In genomic region chr3:79976466-79976865, GRCh38 we compare ENCODE assay signal across 22 cellular contexts.
DNase-seq lines count a peak whose midpoint lies in the region; ATAC-seq, FAIRE-seq and TF ChIP-seq lines count a peak whose summit lies in the region.
"Had no signal": no experiment of that assay in that cellular context is flagged by ENCODE, and none has a peak within 500 bp of the region (broad histone marks: within the 10 kb centered on the region; RNA-seq: fewer than 3 reads in every experiment).

No MANE protein-coding gene starts in this region.

- H3K27me3 ChIP-seq in GM23338 (ENCODE audit: insufficient read depth) (no peaks in the 10 kb centered on the region), bronchial epithelial cell (ENCODE audit: control insufficient read depth, insufficient read depth, low read length) (no peaks in the 10 kb centered on the region), neural cell (ENCODE audit: insufficient read depth, low read depth, low read length) (no peaks in the 10 kb centered on the region), right cardiac atrium (ENCODE audit: control insufficient read depth, insufficient read depth) (no peaks in the 10 kb centered on the region)
- H3K27me3 ChIP-seq: Peyer's patch had no signal

- no peak overlapping the region for H3K4me2 ChIP-seq in GM23338
- no peak overlapping the region for H3K4me2 ChIP-seq in neural cell (ENCODE audit: low read length)

- no peak overlapping the region for H3K9ac ChIP-seq in neural cell (ENCODE audit: low read length)

- H3K36me3 Mint-ChIP-seq in GM23338 (ENCODE audit: low read depth) = no peaks in the 10 kb centered on the region
- H3K36me3 Mint-ChIP-seq in activated CD8-positive, alpha-beta memory T cell treated with anti-CD3 and anti-CD28 coated beads, Interleukin-2, amount 10 ng/mL, durations not matched to agents 7 days and 5 days = no peaks in the 10 kb centered on the region
- H3K36me3 Mint-ChIP-seq: CD4-positive, CD25-positive, alpha-beta regulatory T cell had no signal

- no peak overlapping the region for H3K4me3 Mint-ChIP-seq in GM23338
- no peak overlapping the region for H3K4me3 Mint-ChIP-seq in activated CD8-positive, alpha-beta memory T cell treated with anti-CD3 and anti-CD28 coated beads, Interleukin-2, amount 10 ng/mL, durations not matched to agents 7 days and 5 days
- H3K4me3 Mint-ChIP-seq: CD4-positive, CD25-positive, alpha-beta regulatory T cell had no signal

- H3K4me3 ChIP-seq in GM23338 (no peak overlapping the region), bronchial epithelial cell (ENCODE audit: low read depth, low read length) (no peak overlapping the region), neural cell (ENCODE audit: low read length) (no peak overlapping the region), right cardiac atrium (ENCODE audit: low read length) (no peak overlapping the region)
- H3K4me3 ChIP-seq: Peyer's patch, SK-N-MC had no signal

- no peaks in the 10 kb centered on the region for H3K9me3 Mint-ChIP-seq in GM23338
- peaks cover 19% of the 10 kb centered on the region for H3K9me3 Mint-ChIP-seq in activated CD8-positive, alpha-beta memory T cell treated with anti-CD3 and anti-CD28 coated beads, Interleukin-2, amount 10 ng/mL, durations not matched to agents 7 days and 5 days (ENCODE audit: low read depth)

- no peak overlapping the region for H3K27ac Mint-ChIP-seq in GM23338
- H3K27ac Mint-ChIP-seq in activated CD8-positive, alpha-beta memory T cell treated with anti-CD3 and anti-CD28 coated beads, Interleukin-2, amount 10 ng/mL, durations not matched to agents 7 days and 5 days = no peak overlapping the region
- H3K27ac Mint-ChIP-seq: CD4-positive, CD25-positive, alpha-beta regulatory T cell had no signal

- no peaks in the 10 kb centered on the region for H3K4me1 ChIP-seq in GM23338 (ENCODE audit: insufficient read depth)
- H3K4me1 ChIP-seq in right cardiac atrium (ENCODE audit: control insufficient read depth, insufficient read depth, low read length) = no peaks in the 10 kb centered on the region
- H3K4me1 ChIP-seq: Caco-2, Peyer's patch had no signal

- intact Hi-C loops in right cardiac atrium (cut with DNase I) = no loop called here

- H3K79me2 ChIP-seq in GM23338 (replicated peaks; ENCODE audit: insufficient read depth) = no peaks in the 10 kb centered on the region
- no peaks in the 10 kb centered on the region for H3K79me2 ChIP-seq in neural cell (replicated peaks; ENCODE audit: insufficient read depth, low read length)

- no peaks in the 10 kb centered on the region for H3K4me1 Mint-ChIP-seq in GM23338
- no peaks in the 10 kb centered on the region for H3K4me1 Mint-ChIP-seq in activated CD8-positive, alpha-beta memory T cell treated with anti-CD3 and anti-CD28 coated beads, Interleukin-2, amount 10 ng/mL, durations not matched to agents 7 days and 5 days
- H3K4me1 Mint-ChIP-seq: CD4-positive, CD25-positive, alpha-beta regulatory T cell had no signal

- H4K20me1 ChIP-seq in GM23338 (replicated peaks; ENCODE audit: insufficient read depth) (no peaks in the 10 kb centered on the region), neural cell (ENCODE audit: insufficient read depth) (no peaks in the 10 kb centered on the region)

- WGBS in right cardiac atrium = 85% methylated on average over 1 of the region's 1 CpG

- no peak for FAIRE-seq in bronchial epithelial cell (lab: Jason Lieb, UNC)
- FAIRE-seq: HepG2 had no signal

- H3F3A ChIP-seq in GM23338 (replicated peaks; ENCODE audit: low read depth) = no peaks in the 10 kb centered on the region
- H3F3A ChIP-seq in neural cell (ENCODE audit: insufficient read depth, low read length, poor library complexity, severe bottlenecking) = no peaks in the 10 kb centered on the region

- ATAC-seq in GM23338 (no peak), right cardiac atrium (no peak)
- ATAC-seq in activated CD8-positive, alpha-beta memory T cell treated with anti-CD3 and anti-CD28 coated beads, Interleukin-2, amount 10 ng/mL, durations not matched to agents 7 days and 5 days = no peak
- ATAC-seq: HepG2 had no signal

- no peak overlapping the region for H3K27ac ChIP-seq in GM23338 (ENCODE audit: low read depth)
- no peak overlapping the region for H3K27ac ChIP-seq in neural cell (ENCODE audit: low read length)
- no peak overlapping the region for H3K27ac ChIP-seq in right cardiac atrium (ENCODE audit: low read length)
- H3K27ac ChIP-seq: Peyer's patch, SK-N-MC had no signal

- TF ChIP-seq CTCF in GM23338 (conservative IDR thresholded peaks at IDR 0.05; ENCODE audit: low read depth in 2 of 2) = no peak
- no peak for TF ChIP-seq CTCF in bronchial epithelial cell (IDR thresholded peaks at IDR 0.05; ENCODE audit: insufficient read depth, low read length, severe bottlenecking)
- TF ChIP-seq CTCF in neural cell (IDR thresholded peaks at IDR 0.05; ENCODE audit: poor library complexity, severe bottlenecking) = no peak

- no peak for TF ChIP-seq RAD21 in neural cell (conservative IDR thresholded peaks at IDR 0.05)

- peaks cover 13% of the 10 kb centered on the region; the same call in 1 of the 2 replicates for H3K9me2 ChIP-seq in GM23338 (ENCODE audit: insufficient read depth)
- H3K9me2 ChIP-seq in neural cell (ENCODE audit: insufficient read depth, low read length) = no peaks in the 10 kb centered on the region

- H3K9me3 ChIP-seq in neural cell (ENCODE audit: low read length) = no peaks in the 10 kb centered on the region
- H3K9me3 ChIP-seq in right cardiac atrium (ENCODE audit: control insufficient read depth, low read length) = no peaks in the 10 kb centered on the region
- H3K9me3 ChIP-seq: Caco-2, Peyer's patch had no signal

- CTCF ChIA-PET in activated CD8-positive, alpha-beta memory T cell treated with anti-CD3 and anti-CD28 coated beads, Interleukin-2, amount 10 ng/mL, durations not matched to agents 7 days and 5 days (lab: Charles Lee) = no interaction called here

- peak; percentile 23 for TF ChIP-seq EP300 in neural cell (conservative IDR thresholded peaks at IDR 0.05; ENCODE audit: poor library complexity, severe bottlenecking)

- H2AFZ ChIP-seq in GM23338 = 0 out of 2 replicates have a peak overlapping the region, but pooled peaks have one; percentile 66
- no peak overlapping the region for H2AFZ ChIP-seq in neural cell (ENCODE audit: low read depth, low read length)

- H3K36me3 ChIP-seq in GM23338 (ENCODE audit: insufficient read depth) (no peaks in the 10 kb centered on the region), bronchial epithelial cell (ENCODE audit: control insufficient read depth, insufficient read depth, low read length) (no peaks in the 10 kb centered on the region), neural cell (ENCODE audit: insufficient read depth, low read length) (no peaks in the 10 kb centered on the region)
- H3K36me3 ChIP-seq: Peyer's patch had no signal

- no peaks in the 10 kb centered on the region for H3K27me3 Mint-ChIP-seq in GM23338 (ENCODE audit: insufficient read depth, low read depth, poor library complexity)
- no peaks in the 10 kb centered on the region for H3K27me3 Mint-ChIP-seq in activated CD8-positive, alpha-beta memory T cell treated with anti-CD3 and anti-CD28 coated beads, Interleukin-2, amount 10 ng/mL, durations not matched to agents 7 days and 5 days
- H3K27me3 Mint-ChIP-seq: CD4-positive, CD25-positive, alpha-beta regulatory T cell had no signal

- DNase-seq in GM23338 (ENCODE audit: low spot score) (no peak), OCI-M1 (lab: John Stamatoyannopoulos, UW) (peak; percentile 25), bronchial epithelial cell (ENCODE audit: low read depth) (peak; percentile 38), right cardiac atrium (no peak), NCI-H69 (lab: John Stamatoyannopoulos, UW) (no peak), NCI-H1105 treated with DMSO at 0.1 percent for 48 hours (lab: John Stamatoyannopoulos, UW) (no peak)
- DNase-seq in activated CD8-positive, alpha-beta memory T cell treated with anti-CD3 and anti-CD28 coated beads, Interleukin-2, amount 10 ng/mL, durations not matched to agents 7 days and 5 days = no peak
- DNase-seq: ACHN; AML-193; Caco-2; CD4-positive, CD25-positive, alpha-beta regulatory T cell; DMS53; KG1; NCI-H1048; NCI-H146; NCI-H2081 treated with DMSO at 0.1 percent for 48 hours; NCI-H510A; Peyer's patch; Right ventricle myocardium superior had no signal

TF ChIP-seq in GM23338, 12 proteins besides CTCF, POLR2A, EP300 and RAD21:
- no peak for TF ChIP-seq JUNB (IDR thresholded peaks at IDR 0.05; ENCODE audit: unreplicated experiment)
- no peak for TF ChIP-seq NANOG (IDR thresholded peaks at IDR 0.05; ENCODE audit: borderline replicate concordance)

TF ChIP-seq in neural cell, 6 proteins besides CTCF, POLR2A, EP300 and RAD21:
- TF ChIP-seq POLR2AphosphoS5 (IDR thresholded peaks at IDR 0.05) = no peak
- TF ChIP-seq SMC3 (conservative IDR thresholded peaks at IDR 0.05; ENCODE audit: poor library complexity) = no peak
- TF ChIP-seq REST (IDR thresholded peaks at IDR 0.05; ENCODE audit: borderline replicate concordance) = no peak

Comparison
In these comparisons a context has a peak if more than half of its experiments do, and no peak if none do; other contexts are left out.
1. DNase-seq: peak in OCI-M1 (single experiment) and bronchial epithelial cell (single experiment); none in GM23338 (single experiment), right cardiac atrium (0 of 3), activated CD8-positive, alpha-beta memory T cell treated with anti-CD3 and anti-CD28 coated beads, Interleukin-2, amount 10 ng/mL, durations not matched to agents 7 days and 5 days (single experiment), NCI-H69 (single experiment) and NCI-H1105 treated with DMSO at 0.1 percent for 48 hours (single experiment).